In the genomic region with DNA sequence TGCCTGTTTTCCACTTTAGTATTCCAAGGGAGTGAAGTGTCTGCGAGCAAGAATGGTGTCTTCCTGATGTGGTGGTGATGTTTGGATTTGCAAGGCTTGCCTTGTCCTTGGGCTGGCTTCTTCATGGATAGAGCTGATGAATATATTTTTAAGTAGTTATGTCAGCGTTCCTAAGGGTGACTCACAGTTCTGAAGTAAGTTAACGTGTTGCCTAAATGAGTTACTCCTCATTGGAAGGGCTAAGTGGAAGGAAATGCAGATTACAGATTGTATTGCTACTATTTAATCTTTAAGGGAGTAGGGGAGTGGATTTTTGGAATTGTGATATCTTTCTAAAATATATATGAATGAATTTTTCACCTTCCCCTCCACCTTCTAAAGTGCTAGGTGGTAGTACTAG, we compare ENCODE assay signal across 12 cellular contexts.
A peak's percentile ranks its signal among the peaks of the same experiment; 100 is the strongest.
DNase-seq lines count a peak whose midpoint lies in the region; ATAC-seq and TF ChIP-seq lines count a peak whose summit lies in the region.
"Had no signal": no experiment of that assay in that cellular context is flagged by ENCODE, and none has a peak within 500 bp of the region (broad histone marks: within the 10 kb centered on the region; RNA-seq: fewer than 3 reads in every experiment).

No MANE protein-coding gene starts in this region.

- DNase-seq in AG04449 (ENCODE audit: low read depth, low spot score), result peak; percentile 63
- peak; percentile 39 for DNase-seq in HPDE6-E6E7 (ENCODE audit: extremely low spot score)
- peak; percentile 91 for DNase-seq in iris pigment epithelial cell (ENCODE audit: low read depth)
- no peak for DNase-seq in OCI-M2 (lab: John Stamatoyannopoulos, UW; ENCODE audit: unreplicated experiment)
- no peak for DNase-seq in effector memory CD4-positive, alpha-beta T cell
- DNase-seq in amygdala (lab: John Stamatoyannopoulos, UW), result no peak
- no peak for DNase-seq in anterior cingulate cortex (lab: John Stamatoyannopoulos, UW)
- DNase-seq: activated CD4-positive, alpha-beta T cell treated with anti-CD3 and anti-CD28 coated beads, Interleukin-2, amount 10 ng/mL, durations not matched to agents 7 days and 5 days; central memory CD4-positive, alpha-beta T cell; KBM-7 had no signal

- no peaks in the 10 kb centered on the region for H3K9me3 ChIP-seq in effector memory CD4-positive, alpha-beta T cell (ENCODE audit: control insufficient read depth, low read length)

- peaks cover 60% of the 10 kb centered on the region for H3K4me1 Mint-ChIP-seq in activated T-helper 17 cell treated with anti-CD3 and anti-CD28 coated beads, Interleukin-2, amount 50 U/mL, for 72 hours

- H3K9me3 Mint-ChIP-seq in activated T-helper 17 cell treated with anti-CD3 and anti-CD28 coated beads, Interleukin-2, amount 50 U/mL, for 72 hours, result no peaks in the 10 kb centered on the region
- H3K9me3 Mint-ChIP-seq: activated CD4-positive, alpha-beta T cell treated with anti-CD3 and anti-CD28 coated beads, Interleukin-2, amount 10 ng/mL, durations not matched to agents 7 days and 5 days; stimulated activated memory B cell treated with anti-CD40 and anti-IgM and Interleukin-4, amounts not matched to agents 10 μg/mL and 1 μg/mL and 100 μg/mL, for 72 hours had no signal

- no peak overlapping the region for H3K4me3 ChIP-seq in AG04449 (ENCODE audit: low read depth, low read length)
- H3K4me3 ChIP-seq in effector memory CD4-positive, alpha-beta T cell (ENCODE audit: insufficient read depth, low read depth, low read length, poor library complexity, severe bottlenecking), result no peak overlapping the region

- POLR2A ChIA-PET in AG04449 (lab: Yijun Ruan, JAX), result no interaction called here

- H3K27me3 Mint-ChIP-seq in activated T-helper 17 cell treated with anti-CD3 and anti-CD28 coated beads, Interleukin-2, amount 50 U/mL, for 72 hours, result no peaks in the 10 kb centered on the region
- H3K27me3 Mint-ChIP-seq: activated CD4-positive, alpha-beta T cell treated with anti-CD3 and anti-CD28 coated beads, Interleukin-2, amount 10 ng/mL, durations not matched to agents 7 days and 5 days; stimulated activated memory B cell treated with anti-CD40 and anti-IgM and Interleukin-4, amounts not matched to agents 10 μg/mL and 1 μg/mL and 100 μg/mL, for 72 hours had no signal

- no peaks in the 10 kb centered on the region for H3K36me3 ChIP-seq in effector memory CD4-positive, alpha-beta T cell (ENCODE audit: control insufficient read depth, insufficient read depth, low read length)

- H3K27me3 ChIP-seq in effector memory CD4-positive, alpha-beta T cell (replicated peaks; ENCODE audit: control insufficient read depth, insufficient read depth, low read length, poor library complexity, severe bottlenecking), result no peaks in the 10 kb centered on the region

- no peak for TF ChIP-seq CTCF in AG04449 (IDR thresholded peaks at IDR 0.05; ENCODE audit: insufficient read depth, low read length, missing control alignments)

- no peak overlapping the region for H3K27ac ChIP-seq in effector memory CD4-positive, alpha-beta T cell (ENCODE audit: insufficient read depth, low read length, poor library complexity, severe bottlenecking)

- CTCF ChIA-PET in AG04449 (lab: Yijun Ruan, JAX), result interaction anchor here (0.7 to 3.4 kb wide), 7 partner anchors 11 to 1310 kb away, joined by 3 to 20 read pairs (median 4); no protein-coding TSS in a partner anchor

- peak overlapping the region; percentile 5 for H3K27ac Mint-ChIP-seq in activated T-helper 17 cell treated with anti-CD3 and anti-CD28 coated beads, Interleukin-2, amount 50 U/mL, for 72 hours
- H3K27ac Mint-ChIP-seq: stimulated activated memory B cell treated with anti-CD40 and anti-IgM and Interleukin-4, amounts not matched to agents 10 μg/mL and 1 μg/mL and 100 μg/mL, for 72 hours had no signal

- H3K36me3 Mint-ChIP-seq in activated T-helper 17 cell treated with anti-CD3 and anti-CD28 coated beads, Interleukin-2, amount 50 U/mL, for 72 hours (ENCODE audit: low read depth), result peaks cover 76% of the 10 kb centered on the region

- ATAC-seq in activated T-helper 17 cell treated with anti-CD3 and anti-CD28 coated beads, Interleukin-2, amount 50 U/mL, for 72 hours (replicated peaks), result no peak
- ATAC-seq: stimulated activated memory B cell treated with anti-CD40 and anti-IgM and Interleukin-4, amounts not matched to agents 10 μg/mL and 1 μg/mL and 100 μg/mL, for 72 hours had no signal

- H3K4me3 Mint-ChIP-seq in activated T-helper 17 cell treated with anti-CD3 and anti-CD28 coated beads, Interleukin-2, amount 50 U/mL, for 72 hours, result no peak overlapping the region
- H3K4me3 Mint-ChIP-seq: activated CD4-positive, alpha-beta T cell treated with anti-CD3 and anti-CD28 coated beads, Interleukin-2, amount 10 ng/mL, durations not matched to agents 7 days and 5 days; stimulated activated memory B cell treated with anti-CD40 and anti-IgM and Interleukin-4, amounts not matched to agents 10 μg/mL and 1 μg/mL and 100 μg/mL, for 72 hours had no signal

- peaks cover 14% of the 10 kb centered on the region for H3K4me1 ChIP-seq in effector memory CD4-positive, alpha-beta T cell (ENCODE audit: control insufficient read depth, insufficient read depth, low read length, poor library complexity, severe bottlenecking)

Comparison
In these comparisons a context has a peak if more than half of its experiments do, and no peak if none do; other contexts are left out.
1. DNase-seq: peak in AG04449 (single experiment), HPDE6-E6E7 (single experiment) and iris pigment epithelial cell (single experiment); none in OCI-M2 (single experiment), effector memory CD4-positive, alpha-beta T cell (0 of 3), amygdala (0 of 56) and anterior cingulate cortex (0 of 58).